Comparison of ENCODE assay signal across 9 cellular contexts in genomic region chr12:23005387-23005786, GRCh38.
"Had no signal": no experiment of that assay in that cellular context is flagged by ENCODE, and none has a peak within 500 bp of the region (broad histone marks: within the 10 kb centered on the region; RNA-seq: fewer than 3 reads in every experiment).

No MANE protein-coding gene starts in this region.

- H3K4me2 ChIP-seq: GM23338 had no signal

- H3K36me3 ChIP-seq: HAP-1 had no signal

- H2AFZ ChIP-seq: GM23338 had no signal

- H3K4me1 ChIP-seq: HAP-1 had no signal

- ATAC-seq: GM23338, HCT116, K562 had no signal

- H3K9me3 ChIP-seq: HAP-1 had no signal

- DNase-seq: H7, HFFc6, IMR-90, KG1 had no signal

- H3K27ac ChIP-seq: HL-60 had no signal

- H3K4me3 ChIP-seq: GM23338, HAP-1, K562 had no signal

- FAIRE-seq: K562 had no signal
